In genomic region chr11:59903569-59903968, GRCh38 we compare ENCODE assay signal across 5 cellular contexts. TPM values are rescaled to one million over a fixed set of nuclear protein-coding genes. Genes with fewer than 3 reads are reported as not detected.
"Had no signal": no experiment of that assay in that cellular context is flagged by ENCODE, and none has a peak within 500 bp of the region (broad histone marks: within the 10 kb centered on the region; RNA-seq: fewer than 3 reads in every experiment).

No MANE protein-coding gene starts in this region.

RNA-seq across cellular contexts. Expression of gene OOSP3, which starts 25.0 kb away (rescaled TPM):
- total RNA-seq: HepG2, HT-29, IMR-90 had no signal
- polyA plus RNA-seq: HepG2, IgD-negative memory B cell, IMR-90 had no signal

RNA-seq across cellular contexts. Expression of gene OOSP1, which starts 34.7 kb away (rescaled TPM):
- total RNA-seq: HepG2, HT-29, HT1080, IMR-90 had no signal
- polyA plus RNA-seq: HepG2, IgD-negative memory B cell, IMR-90 had no signal

RNA-seq across cellular contexts. Expression of gene TCN1, which starts 37.3 kb away (rescaled TPM):
- total RNA-seq: HepG2, IMR-90 had no signal
- polyA plus RNA-seq: HepG2, IgD-negative memory B cell, IMR-90 had no signal

RNA-seq across cellular contexts. Expression of gene CBLIF, which starts 58.3 kb away (rescaled TPM):
- total RNA-seq: HepG2, HT-29, HT1080, IMR-90 had no signal
- polyA plus RNA-seq: HepG2, IgD-negative memory B cell, IMR-90 had no signal
